Comparison of ENCODE assay signal across 2 cellular contexts in the genomic region with DNA sequence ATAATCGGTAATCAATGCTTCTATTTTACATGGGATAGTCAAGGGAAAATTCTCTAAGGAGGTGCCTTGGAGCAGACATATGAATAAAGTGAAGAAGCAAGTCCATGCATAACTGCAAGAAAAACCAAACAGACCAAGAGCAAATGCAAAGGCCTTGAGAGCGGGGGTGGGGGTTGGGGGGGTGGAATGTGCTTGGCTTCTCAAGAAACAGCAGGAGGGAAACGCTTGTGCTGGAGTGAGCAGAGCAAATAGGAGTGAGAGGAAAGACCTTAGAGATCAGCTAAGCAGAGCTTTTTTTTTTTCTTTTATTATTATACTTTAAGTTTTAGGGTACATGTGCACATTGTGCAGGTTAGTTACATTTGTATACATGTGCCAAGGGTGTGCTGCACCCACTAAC.
TF ChIP-seq lines count a peak whose summit lies in the region.

No MANE protein-coding gene starts in this region.

TF ChIP-seq in GM23338, 12 proteins besides CTCF, POLR2A, EP300 and RAD21 (continued from another document):
- TF ChIP-seq, protein P1, sequence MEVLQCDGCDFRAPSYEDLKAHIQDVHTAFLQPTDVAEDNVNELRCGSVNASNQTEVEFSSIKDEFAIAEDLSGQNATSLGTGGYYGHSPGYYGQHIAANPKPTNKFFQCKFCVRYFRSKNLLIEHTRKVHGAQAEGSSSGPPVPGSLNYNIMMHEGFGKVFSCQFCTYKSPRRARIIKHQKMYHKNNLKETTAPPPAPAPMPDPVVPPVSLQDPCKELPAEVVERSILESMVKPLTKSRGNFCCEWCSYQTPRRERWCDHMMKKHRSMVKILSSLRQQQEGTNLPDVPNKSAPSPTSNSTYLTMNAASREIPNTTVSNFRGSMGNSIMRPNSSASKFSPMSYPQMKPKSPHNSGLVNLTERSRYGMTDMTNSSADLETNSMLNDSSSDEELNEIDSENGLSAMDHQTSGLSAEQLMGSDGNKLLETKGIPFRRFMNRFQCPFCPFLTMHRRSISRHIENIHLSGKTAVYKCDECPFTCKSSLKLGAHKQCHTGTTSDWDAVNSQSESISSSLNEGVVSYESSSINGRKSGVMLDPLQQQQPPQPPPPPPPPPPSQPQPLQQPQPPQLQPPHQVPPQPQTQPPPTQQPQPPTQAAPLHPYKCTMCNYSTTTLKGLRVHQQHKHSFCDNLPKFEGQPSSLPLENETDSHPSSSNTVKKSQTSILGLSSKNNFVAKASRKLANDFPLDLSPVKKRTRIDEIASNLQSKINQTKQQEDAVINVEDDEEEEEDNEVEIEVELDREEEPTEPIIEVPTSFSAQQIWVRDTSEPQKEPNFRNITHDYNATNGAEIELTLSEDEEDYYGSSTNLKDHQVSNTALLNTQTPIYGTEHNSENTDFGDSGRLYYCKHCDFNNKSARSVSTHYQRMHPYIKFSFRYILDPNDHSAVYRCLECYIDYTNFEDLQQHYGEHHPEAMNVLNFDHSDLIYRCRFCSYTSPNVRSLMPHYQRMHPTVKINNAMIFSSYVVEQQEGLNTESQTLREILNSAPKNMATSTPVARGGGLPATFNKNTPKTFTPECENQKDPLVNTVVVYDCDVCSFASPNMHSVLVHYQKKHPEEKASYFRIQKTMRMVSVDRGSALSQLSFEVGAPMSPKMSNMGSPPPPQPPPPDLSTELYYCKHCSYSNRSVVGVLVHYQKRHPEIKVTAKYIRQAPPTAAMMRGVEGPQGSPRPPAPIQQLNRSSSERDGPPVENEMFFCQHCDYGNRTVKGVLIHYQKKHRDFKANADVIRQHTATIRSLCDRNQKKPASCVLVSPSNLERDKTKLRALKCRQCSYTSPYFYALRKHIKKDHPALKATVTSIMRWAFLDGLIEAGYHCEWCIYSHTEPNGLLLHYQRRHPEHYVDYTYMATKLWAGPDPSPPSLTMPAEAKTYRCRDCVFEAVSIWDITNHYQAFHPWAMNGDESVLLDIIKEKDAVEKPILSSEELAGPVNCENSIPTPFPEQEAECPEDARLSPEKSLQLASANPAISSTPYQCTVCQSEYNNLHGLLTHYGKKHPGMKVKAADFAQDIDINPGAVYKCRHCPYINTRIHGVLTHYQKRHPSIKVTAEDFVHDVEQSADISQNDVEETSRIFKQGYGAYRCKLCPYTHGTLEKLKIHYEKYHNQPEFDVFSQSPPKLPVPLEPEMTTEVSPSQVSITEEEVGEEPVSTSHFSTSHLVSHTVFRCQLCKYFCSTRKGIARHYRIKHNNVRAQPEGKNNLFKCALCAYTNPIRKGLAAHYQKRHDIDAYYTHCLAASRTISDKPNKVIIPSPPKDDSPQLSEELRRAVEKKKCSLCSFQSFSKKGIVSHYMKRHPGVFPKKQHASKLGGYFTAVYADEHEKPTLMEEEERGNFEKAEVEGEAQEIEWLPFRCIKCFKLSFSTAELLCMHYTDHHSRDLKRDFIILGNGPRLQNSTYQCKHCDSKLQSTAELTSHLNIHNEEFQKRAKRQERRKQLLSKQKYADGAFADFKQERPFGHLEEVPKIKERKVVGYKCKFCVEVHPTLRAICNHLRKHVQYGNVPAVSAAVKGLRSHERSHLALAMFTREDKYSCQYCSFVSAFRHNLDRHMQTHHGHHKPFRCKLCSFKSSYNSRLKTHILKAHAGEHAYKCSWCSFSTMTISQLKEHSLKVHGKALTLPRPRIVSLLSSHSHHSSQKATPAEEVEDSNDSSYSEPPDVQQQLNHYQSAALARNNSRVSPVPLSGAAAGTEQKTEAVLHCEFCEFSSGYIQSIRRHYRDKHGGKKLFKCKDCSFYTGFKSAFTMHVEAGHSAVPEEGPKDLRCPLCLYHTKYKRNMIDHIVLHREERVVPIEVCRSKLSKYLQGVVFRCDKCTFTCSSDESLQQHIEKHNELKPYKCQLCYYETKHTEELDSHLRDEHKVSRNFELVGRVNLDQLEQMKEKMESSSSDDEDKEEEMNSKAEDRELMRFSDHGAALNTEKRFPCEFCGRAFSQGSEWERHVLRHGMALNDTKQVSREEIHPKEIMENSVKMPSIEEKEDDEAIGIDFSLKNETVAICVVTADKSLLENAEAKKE (CRISPR knock-in tag; IDR thresholded peaks at IDR 0.05), result 0 out of 2 replicates have a peak, but pooled peaks have one; percentile 11
- TF ChIP-seq ZNF114 (CRISPR knock-in tag; IDR thresholded peaks at IDR 0.05) (no peak), POLR2AphosphoS5 (IDR thresholded peaks at IDR 0.05; ENCODE audit: low read depth) (no peak)
- TF ChIP-seq, protein P2, sequence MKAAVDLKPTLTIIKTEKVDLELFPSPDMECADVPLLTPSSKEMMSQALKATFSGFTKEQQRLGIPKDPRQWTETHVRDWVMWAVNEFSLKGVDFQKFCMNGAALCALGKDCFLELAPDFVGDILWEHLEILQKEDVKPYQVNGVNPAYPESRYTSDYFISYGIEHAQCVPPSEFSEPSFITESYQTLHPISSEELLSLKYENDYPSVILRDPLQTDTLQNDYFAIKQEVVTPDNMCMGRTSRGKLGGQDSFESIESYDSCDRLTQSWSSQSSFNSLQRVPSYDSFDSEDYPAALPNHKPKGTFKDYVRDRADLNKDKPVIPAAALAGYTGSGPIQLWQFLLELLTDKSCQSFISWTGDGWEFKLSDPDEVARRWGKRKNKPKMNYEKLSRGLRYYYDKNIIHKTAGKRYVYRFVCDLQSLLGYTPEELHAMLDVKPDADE (IDR thresholded peaks at IDR 0.05), result no peak

TF ChIP-seq in neural cell, 6 proteins besides CTCF, POLR2A, EP300 and RAD21 (continued from another document):
- TF ChIP-seq, protein P3, sequence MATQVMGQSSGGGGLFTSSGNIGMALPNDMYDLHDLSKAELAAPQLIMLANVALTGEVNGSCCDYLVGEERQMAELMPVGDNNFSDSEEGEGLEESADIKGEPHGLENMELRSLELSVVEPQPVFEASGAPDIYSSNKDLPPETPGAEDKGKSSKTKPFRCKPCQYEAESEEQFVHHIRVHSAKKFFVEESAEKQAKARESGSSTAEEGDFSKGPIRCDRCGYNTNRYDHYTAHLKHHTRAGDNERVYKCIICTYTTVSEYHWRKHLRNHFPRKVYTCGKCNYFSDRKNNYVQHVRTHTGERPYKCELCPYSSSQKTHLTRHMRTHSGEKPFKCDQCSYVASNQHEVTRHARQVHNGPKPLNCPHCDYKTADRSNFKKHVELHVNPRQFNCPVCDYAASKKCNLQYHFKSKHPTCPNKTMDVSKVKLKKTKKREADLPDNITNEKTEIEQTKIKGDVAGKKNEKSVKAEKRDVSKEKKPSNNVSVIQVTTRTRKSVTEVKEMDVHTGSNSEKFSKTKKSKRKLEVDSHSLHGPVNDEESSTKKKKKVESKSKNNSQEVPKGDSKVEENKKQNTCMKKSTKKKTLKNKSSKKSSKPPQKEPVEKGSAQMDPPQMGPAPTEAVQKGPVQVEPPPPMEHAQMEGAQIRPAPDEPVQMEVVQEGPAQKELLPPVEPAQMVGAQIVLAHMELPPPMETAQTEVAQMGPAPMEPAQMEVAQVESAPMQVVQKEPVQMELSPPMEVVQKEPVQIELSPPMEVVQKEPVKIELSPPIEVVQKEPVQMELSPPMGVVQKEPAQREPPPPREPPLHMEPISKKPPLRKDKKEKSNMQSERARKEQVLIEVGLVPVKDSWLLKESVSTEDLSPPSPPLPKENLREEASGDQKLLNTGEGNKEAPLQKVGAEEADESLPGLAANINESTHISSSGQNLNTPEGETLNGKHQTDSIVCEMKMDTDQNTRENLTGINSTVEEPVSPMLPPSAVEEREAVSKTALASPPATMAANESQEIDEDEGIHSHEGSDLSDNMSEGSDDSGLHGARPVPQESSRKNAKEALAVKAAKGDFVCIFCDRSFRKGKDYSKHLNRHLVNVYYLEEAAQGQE (IDR thresholded peaks at IDR 0.05; ENCODE audit: borderline replicate concordance), result no peak
- TF ChIP-seq TAF1 (IDR thresholded peaks at IDR 0.05; ENCODE audit: low read depth), result no peak
- TF ChIP-seq EZH2 (IDR thresholded peaks at IDR 0.05; ENCODE audit: borderline replicate concordance, insufficient read depth, low read length, poor library complexity, severe bottlenecking), result no peak
- no peak for TF ChIP-seq POLR2AphosphoS5 (IDR thresholded peaks at IDR 0.05)
